Comparison of ENCODE assay signal across 1 cellular context in the genomic region with DNA sequence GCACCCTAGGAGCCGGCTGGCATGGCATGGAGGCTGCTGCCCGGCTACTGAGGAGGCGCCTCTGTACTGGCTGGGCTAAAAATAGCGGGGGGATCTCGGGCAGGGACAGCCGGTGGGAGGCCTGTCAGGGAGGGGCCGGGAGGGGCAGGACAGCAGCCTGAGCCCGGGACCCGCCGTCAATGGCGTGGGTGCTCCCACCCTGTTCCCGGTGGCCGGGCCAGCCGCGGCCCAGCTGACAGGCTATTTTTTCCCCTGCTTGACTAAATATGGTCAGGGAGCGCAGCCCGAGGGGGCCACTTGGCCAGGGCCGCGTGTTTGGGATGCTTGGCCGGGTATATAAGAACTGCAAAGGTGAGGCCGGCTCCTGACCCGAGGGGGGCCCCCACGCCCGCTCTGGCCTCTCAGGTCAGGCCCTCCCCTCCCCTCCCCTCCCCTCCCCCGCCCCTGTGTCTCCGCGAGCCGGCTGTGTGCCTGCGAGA.
TF ChIP-seq lines count a peak whose summit lies in the region.

No MANE protein-coding gene starts in this region.

TF ChIP-seq in HepG2, 621 proteins besides CTCF, POLR2A, EP300 and RAD21 (continued from another document):
- TF ChIP-seq, protein P1, sequence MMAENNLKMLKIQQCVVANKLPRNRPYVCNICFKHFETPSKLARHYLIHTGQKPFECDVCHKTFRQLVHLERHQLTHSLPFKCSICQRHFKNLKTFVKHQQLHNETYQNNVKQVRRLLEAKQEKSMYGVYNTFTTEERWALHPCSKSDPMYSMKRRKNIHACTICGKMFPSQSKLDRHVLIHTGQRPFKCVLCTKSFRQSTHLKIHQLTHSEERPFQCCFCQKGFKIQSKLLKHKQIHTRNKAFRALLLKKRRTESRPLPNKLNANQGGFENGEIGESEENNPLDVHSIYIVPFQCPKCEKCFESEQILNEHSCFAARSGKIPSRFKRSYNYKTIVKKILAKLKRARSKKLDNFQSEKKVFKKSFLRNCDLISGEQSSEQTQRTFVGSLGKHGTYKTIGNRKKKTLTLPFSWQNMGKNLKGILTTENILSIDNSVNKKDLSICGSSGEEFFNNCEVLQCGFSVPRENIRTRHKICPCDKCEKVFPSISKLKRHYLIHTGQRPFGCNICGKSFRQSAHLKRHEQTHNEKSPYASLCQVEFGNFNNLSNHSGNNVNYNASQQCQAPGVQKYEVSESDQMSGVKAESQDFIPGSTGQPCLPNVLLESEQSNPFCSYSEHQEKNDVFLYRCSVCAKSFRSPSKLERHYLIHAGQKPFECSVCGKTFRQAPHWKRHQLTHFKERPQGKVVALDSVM (CRISPR knock-in tag; IDR thresholded peaks at IDR 0.05) = no peak
- TF ChIP-seq, protein P2, sequence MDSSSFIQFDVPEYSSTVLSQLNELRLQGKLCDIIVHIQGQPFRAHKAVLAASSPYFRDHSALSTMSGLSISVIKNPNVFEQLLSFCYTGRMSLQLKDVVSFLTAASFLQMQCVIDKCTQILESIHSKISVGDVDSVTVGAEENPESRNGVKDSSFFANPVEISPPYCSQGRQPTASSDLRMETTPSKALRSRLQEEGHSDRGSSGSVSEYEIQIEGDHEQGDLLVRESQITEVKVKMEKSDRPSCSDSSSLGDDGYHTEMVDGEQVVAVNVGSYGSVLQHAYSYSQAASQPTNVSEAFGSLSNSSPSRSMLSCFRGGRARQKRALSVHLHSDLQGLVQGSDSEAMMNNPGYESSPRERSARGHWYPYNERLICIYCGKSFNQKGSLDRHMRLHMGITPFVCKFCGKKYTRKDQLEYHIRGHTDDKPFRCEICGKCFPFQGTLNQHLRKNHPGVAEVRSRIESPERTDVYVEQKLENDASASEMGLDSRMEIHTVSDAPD (CRISPR knock-in tag; IDR thresholded peaks at IDR 0.05) = no peak
- TF ChIP-seq, protein P3, sequence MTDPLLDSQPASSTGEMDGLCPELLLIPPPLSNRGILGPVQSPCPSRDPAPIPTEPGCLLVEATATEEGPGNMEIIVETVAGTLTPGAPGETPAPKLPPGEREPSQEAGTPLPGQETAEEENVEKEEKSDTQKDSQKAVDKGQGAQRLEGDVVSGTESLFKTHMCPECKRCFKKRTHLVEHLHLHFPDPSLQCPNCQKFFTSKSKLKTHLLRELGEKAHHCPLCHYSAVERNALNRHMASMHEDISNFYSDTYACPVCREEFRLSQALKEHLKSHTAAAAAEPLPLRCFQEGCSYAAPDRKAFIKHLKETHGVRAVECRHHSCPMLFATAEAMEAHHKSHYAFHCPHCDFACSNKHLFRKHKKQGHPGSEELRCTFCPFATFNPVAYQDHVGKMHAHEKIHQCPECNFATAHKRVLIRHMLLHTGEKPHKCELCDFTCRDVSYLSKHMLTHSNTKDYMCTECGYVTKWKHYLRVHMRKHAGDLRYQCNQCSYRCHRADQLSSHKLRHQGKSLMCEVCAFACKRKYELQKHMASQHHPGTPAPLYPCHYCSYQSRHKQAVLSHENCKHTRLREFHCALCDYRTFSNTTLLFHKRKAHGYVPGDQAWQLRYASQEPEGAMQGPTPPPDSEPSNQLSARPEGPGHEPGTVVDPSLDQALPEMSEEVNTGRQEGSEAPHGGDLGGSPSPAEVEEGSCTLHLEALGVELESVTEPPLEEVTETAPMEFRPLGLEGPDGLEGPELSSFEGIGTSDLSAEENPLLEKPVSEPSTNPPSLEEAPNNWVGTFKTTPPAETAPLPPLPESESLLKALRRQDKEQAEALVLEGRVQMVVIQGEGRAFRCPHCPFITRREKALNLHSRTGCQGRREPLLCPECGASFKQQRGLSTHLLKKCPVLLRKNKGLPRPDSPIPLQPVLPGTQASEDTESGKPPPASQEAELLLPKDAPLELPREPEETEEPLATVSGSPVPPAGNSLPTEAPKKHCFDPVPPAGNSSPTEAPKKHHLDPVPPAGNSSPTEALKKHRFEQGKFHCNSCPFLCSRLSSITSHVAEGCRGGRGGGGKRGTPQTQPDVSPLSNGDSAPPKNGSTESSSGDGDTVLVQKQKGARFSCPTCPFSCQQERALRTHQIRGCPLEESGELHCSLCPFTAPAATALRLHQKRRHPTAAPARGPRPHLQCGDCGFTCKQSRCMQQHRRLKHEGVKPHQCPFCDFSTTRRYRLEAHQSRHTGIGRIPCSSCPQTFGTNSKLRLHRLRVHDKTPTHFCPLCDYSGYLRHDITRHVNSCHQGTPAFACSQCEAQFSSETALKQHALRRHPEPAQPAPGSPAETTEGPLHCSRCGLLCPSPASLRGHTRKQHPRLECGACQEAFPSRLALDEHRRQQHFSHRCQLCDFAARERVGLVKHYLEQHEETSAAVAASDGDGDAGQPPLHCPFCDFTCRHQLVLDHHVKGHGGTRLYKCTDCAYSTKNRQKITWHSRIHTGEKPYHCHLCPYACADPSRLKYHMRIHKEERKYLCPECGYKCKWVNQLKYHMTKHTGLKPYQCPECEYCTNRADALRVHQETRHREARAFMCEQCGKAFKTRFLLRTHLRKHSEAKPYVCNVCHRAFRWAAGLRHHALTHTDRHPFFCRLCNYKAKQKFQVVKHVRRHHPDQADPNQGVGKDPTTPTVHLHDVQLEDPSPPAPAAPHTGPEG (CRISPR knock-in tag; IDR thresholded peaks at IDR 0.05) = no peak
- TF ChIP-seq REXO4 (CRISPR knock-in tag; IDR thresholded peaks at IDR 0.05; ENCODE audit: borderline replicate concordance) = no peak
- TF ChIP-seq STAG1 (CRISPR knock-in tag; IDR thresholded peaks at IDR 0.05) = no peak
- no peak for TF ChIP-seq CAMTA2 (CRISPR knock-in tag; IDR thresholded peaks at IDR 0.05; ENCODE audit: borderline replicate concordance)
- TF ChIP-seq ZNF598 (CRISPR knock-in tag; IDR thresholded peaks at IDR 0.05; ENCODE audit: borderline replicate concordance) = no peak
